Comparison of ENCODE assay signal across 8 cellular contexts in genomic region chr7:76316984-76317781, GRCh38. TPM values are rescaled to one million over a fixed set of nuclear protein-coding genes. Genes with fewer than 3 reads are reported as not detected.
DNase-seq lines count a peak whose midpoint lies in the region; ATAC-seq, FAIRE-seq and TF ChIP-seq lines count a peak whose summit lies in the region.
"Had no signal": no experiment of that assay in that cellular context is flagged by ENCODE, and none has a peak within 500 bp of the region (broad histone marks: within the 10 kb centered on the region; RNA-seq: fewer than 3 reads in every experiment).

No MANE protein-coding gene starts in this region.

- H3K4me3 Mint-ChIP-seq in activated naive CD8-positive, alpha-beta T cell: peak overlapping the region; percentile 90

- H3K36me3 ChIP-seq in HUES64 (ENCODE audit: insufficient read depth, low read length): peaks cover 1% of the 10 kb centered on the region; the same call in 1 of the 2 replicates
- H3K36me3 ChIP-seq in keratinocyte (ENCODE audit: control insufficient read depth in 2 of 2, extremely low read depth in 1 of 2, insufficient read depth in 2 of 2, low read length in 2 of 2): no peaks in the 10 kb centered on the region
- peaks cover 0 to 9% (median 6%) of the 10 kb centered on the region in 5 donors for H3K36me3 ChIP-seq in subcutaneous abdominal adipose tissue (ENCODE audit: control insufficient read depth in 5 of 5, insufficient read depth in 5 of 5, low read length in 5 of 5)

- H3K4me3 ChIP-seq in HUES64 (ENCODE audit: low read length) (peak overlapping the region; percentile 69), keratinocyte (ENCODE audit: control insufficient read depth in 2 of 3, extremely low read depth in 1 of 3, insufficient read depth in 2 of 3, low read depth in 1 of 3, low read length in 3 of 3) (peak overlapping the region; percentile 51 to 78 (median 53)), subcutaneous abdominal adipose tissue (ENCODE audit: low read depth in 1 of 5, low read length in 5 of 5) (peak overlapping the region; percentile 57 to 83 (median 76))

- H3K27me3 ChIP-seq in HUES64 (ENCODE audit: insufficient read depth, low read length) (no peaks in the 10 kb centered on the region), keratinocyte (ENCODE audit: control insufficient read depth, extremely low read depth, insufficient read depth, low read length) (no peaks in the 10 kb centered on the region), subcutaneous abdominal adipose tissue (ENCODE audit: control insufficient read depth in 5 of 5, insufficient read depth in 4 of 5, low read length in 5 of 5) (no peaks in the 10 kb centered on the region)

- H3K27ac Mint-ChIP-seq in activated naive CD8-positive, alpha-beta T cell: peak overlapping the region; percentile 92

- dilution Hi-C loops in keratinocyte (cut with MboI; ENCODE audit: extremely low pct_ligation_motif_present, low sequenced_read_pairs): no loop called here

- peak overlapping the region; percentile 96 for H3K4me2 ChIP-seq in keratinocyte (ENCODE audit: control insufficient read depth, extremely low read depth, insufficient read depth, low read depth, low read length)

- H4K20me1 ChIP-seq in keratinocyte (ENCODE audit: control insufficient read depth, extremely low read depth, insufficient read depth, low read length): no peaks in the 10 kb centered on the region

- H3K79me2 ChIP-seq in keratinocyte (ENCODE audit: control insufficient read depth, insufficient read depth, low read length): no peaks in the 10 kb centered on the region

- peak overlapping the region; percentile 71 for H3K9ac ChIP-seq in HUES64 (ENCODE audit: low read depth, low read length)
- H3K9ac ChIP-seq in keratinocyte (ENCODE audit: control insufficient read depth, extremely low read depth, insufficient read depth, low read length): peak overlapping the region; percentile 83
- peak overlapping the region in 4 of 5 donors; percentile 63 to 85 (median 79) for H3K9ac ChIP-seq in subcutaneous abdominal adipose tissue (ENCODE audit: low read length in 5 of 5)

- H2AFZ ChIP-seq in keratinocyte (ENCODE audit: control insufficient read depth, low read length): peak overlapping the region; percentile 94

- no peak for TF ChIP-seq CTCF in keratinocyte (optimal IDR thresholded peaks at IDR 0.05 in 1 of 3, IDR thresholded peaks at IDR 0.05 in 1 of 3, conservative IDR thresholded peaks at IDR 0.05 in 1 of 3; ENCODE audit: extremely low read depth in 1 of 3, insufficient read depth in 2 of 3, low read length in 3 of 3)

- H3K9me3 Mint-ChIP-seq in activated naive CD8-positive, alpha-beta T cell (ENCODE audit: low read depth): no peaks in the 10 kb centered on the region

- peak overlapping the region; percentile 82 for H3K27ac ChIP-seq in HUES64 (ENCODE audit: low read depth, low read length)
- H3K27ac ChIP-seq in keratinocyte (ENCODE audit: control insufficient read depth, insufficient read depth, low read length): peak overlapping the region; percentile 82
- peak overlapping the region; percentile 91 for H3K27ac ChIP-seq in subcutaneous abdominal adipose tissue (ENCODE audit: low read depth, low read length)

- H3K9me1 ChIP-seq in keratinocyte (ENCODE audit: control insufficient read depth, extremely low read depth, insufficient read depth, low read length): no peaks in the 10 kb centered on the region

- DNase-seq in keratinocyte (ENCODE audit: low read depth, low spot score): no peak
- DNase-seq in COLO668 (lab: John Stamatoyannopoulos, UW; ENCODE audit: unreplicated experiment): no peak
- no peak for DNase-seq in activated CD4-positive, CD25-positive, alpha-beta regulatory T cell (lab: John Stamatoyannopoulos, UW)

- H3K27me3 Mint-ChIP-seq in activated naive CD8-positive, alpha-beta T cell: no peaks in the 10 kb centered on the region

- FAIRE-seq in keratinocyte (lab: Jason Lieb, UNC): no peak
- FAIRE-seq: colon had no signal

- peaks cover 20% of the 10 kb centered on the region for H3K4me1 Mint-ChIP-seq in activated naive CD8-positive, alpha-beta T cell (ENCODE audit: low read depth)

- no peaks in the 10 kb centered on the region for H3K36me3 Mint-ChIP-seq in activated naive CD8-positive, alpha-beta T cell

- H3K9me3 ChIP-seq in HUES64 (ENCODE audit: insufficient read depth, low read depth, low read length): no peaks in the 10 kb centered on the region
- H3K9me3 ChIP-seq in keratinocyte (ENCODE audit: control insufficient read depth, low read depth, low read length): no peaks in the 10 kb centered on the region
- no peaks in the 10 kb centered on the region for H3K9me3 ChIP-seq in subcutaneous abdominal adipose tissue (ENCODE audit: control insufficient read depth in 5 of 5, low read length in 5 of 5)

- H3K4me1 ChIP-seq in HUES64 (ENCODE audit: insufficient read depth, low read length) (peaks cover 13% of the 10 kb centered on the region), keratinocyte (ENCODE audit: control insufficient read depth, extremely low read depth, insufficient read depth, low read length) (peaks cover 23% of the 10 kb centered on the region), subcutaneous abdominal adipose tissue (ENCODE audit: control insufficient read depth in 5 of 5, insufficient read depth in 5 of 5, low read length in 5 of 5) (peaks cover 2 to 42% (median 39%) of the 10 kb centered on the region in 5 donors)

- 70% methylated on average over 14 of the region's 14 CpGs for WGBS in HUES64

- ATAC-seq in GM19463 (IDR thresholded peaks at IDR 0.05; ENCODE audit: unreplicated experiment): no peak

RNA-seq across cellular contexts. Expression of gene HSPB1, which starts 14.7 kb away (rescaled TPM):
- 203 TPM for polyA plus RNA-seq in HUES64 (2013, experiment 1 of 2)
- polyA plus RNA-seq in HUES64 (2013, experiment 2 of 2): 252 TPM
- polyA plus RNA-seq in keratinocyte: 460 to 1,644 TPM (median 478 TPM) in 3 replicates
- 1,835 TPM for polyA plus RNA-seq in keratinocyte (2011; ENCODE audit: low read depth)
- polyA plus RNA-seq in keratinocyte (2011; cell fraction: cytosol; rRNA removed): 1,014 and 2,934 TPM in 2 replicates
- 815 and 1,237 TPM in 2 replicates for polyA plus RNA-seq in keratinocyte (2011; cell fraction: nucleus; rRNA removed)
- 1,130 and 7,717 TPM in 2 replicates for polyA plus RNA-seq in keratinocyte (2012; ENCODE audit: low replicate concordance)
- polyA minus RNA-seq in keratinocyte: 147 to 577 TPM (median 569 TPM) in 3 replicates
- 2,222 TPM for polyA minus RNA-seq in keratinocyte (2011; cell fraction: cytosol; rRNA and poly(A)+ RNA removed)
- 585 and 748 TPM in 2 replicates for polyA minus RNA-seq in keratinocyte (2011; cell fraction: nucleus; rRNA and poly(A)+ RNA removed)

RNA-seq across cellular contexts. Expression of gene YWHAG, which starts 41.6 kb away (rescaled TPM):
- 169 TPM for polyA plus RNA-seq in HUES64 (2013, experiment 1 of 2)
- polyA plus RNA-seq in HUES64 (2013, experiment 2 of 2): 171 TPM
- polyA plus RNA-seq in keratinocyte: 88.1 to 130 TPM (median 116 TPM) in 3 replicates
- 55.4 TPM for polyA plus RNA-seq in keratinocyte (2011; ENCODE audit: low read depth)
- 122 and 131 TPM in 2 replicates for polyA plus RNA-seq in keratinocyte (2011; cell fraction: cytosol; rRNA removed)
- polyA plus RNA-seq in keratinocyte (2011; cell fraction: nucleus; rRNA removed): 139 and 153 TPM in 2 replicates
- 142 and 228 TPM in 2 replicates for polyA plus RNA-seq in keratinocyte (2012; ENCODE audit: low replicate concordance)
- polyA minus RNA-seq in keratinocyte: 96.6 to 165 TPM (median 132 TPM) in 3 replicates
- polyA minus RNA-seq in keratinocyte (2011; cell fraction: cytosol; rRNA and poly(A)+ RNA removed): 173 TPM
- 96.8 and 151 TPM in 2 replicates for polyA minus RNA-seq in keratinocyte (2011; cell fraction: nucleus; rRNA and poly(A)+ RNA removed)
